ENCODE assay signal across 9 cellular contexts in genomic region chr12:108838194-108839010, GRCh38. TPM values are rescaled to one million over a fixed set of nuclear protein-coding genes. Genes with fewer than 3 reads are reported as not detected.
DNase-seq lines count a peak whose midpoint lies in the region; ATAC-seq, FAIRE-seq and TF ChIP-seq lines count a peak whose summit lies in the region.
"Had no signal": no experiment of that assay in that cellular context is flagged by ENCODE, and none has a peak within 500 bp of the region (broad histone marks: within the 10 kb centered on the region; RNA-seq: fewer than 3 reads in every experiment).

No MANE protein-coding gene starts in this region.

- no peaks in the 10 kb centered on the region for H3K9me3 Mint-ChIP-seq in IgD-negative memory B cell
- H3K9me3 Mint-ChIP-seq in immature natural killer cell = no peaks in the 10 kb centered on the region

- BruUV-seq in K562 (replicated peaks; lab: Mats Ljungman, UMichigan) = no TSS peak

- H3K27ac Mint-ChIP-seq in IgD-negative memory B cell (peak overlapping the region in 2 of 3 donors; percentile 1 to 41), immature natural killer cell (peak overlapping the region; percentile 92 to 98 (median 96))

- H3K36me3 ChIP-seq in DND-41 (ENCODE audit: insufficient read depth, low read length) (peaks cover 34% of the 10 kb centered on the region), K562 (ENCODE audit: control insufficient read depth, insufficient read depth, low read length) (no peaks in the 10 kb centered on the region; the same call in 2 of the 3 replicates)

- H3K4me1 ChIP-seq in DND-41 (ENCODE audit: insufficient read depth, low read length) (0 out of 2 replicates have a peak, but pooled peaks cover 2% of the 10 kb centered on the region), K562 (replicated peaks in 1 of 2; ENCODE audit: control insufficient read depth in 2 of 2, insufficient read depth in 2 of 2, low read length in 2 of 2) (peaks cover 10 to 18% of the 10 kb centered on the region in 2 experiments)

- H3K4me2 ChIP-seq in DND-41 (ENCODE audit: insufficient read depth, low read length) (no peak overlapping the region), K562 (ENCODE audit: insufficient read depth, low read length) (peak overlapping the region; percentile 48)

- no peak for TF ChIP-seq CTCF in DND-41 (IDR thresholded peaks at IDR 0.05; ENCODE audit: borderline replicate concordance, extremely low read depth, low read length, poor library complexity, severe bottlenecking)
- TF ChIP-seq CTCF in K562 (IDR thresholded peaks at IDR 0.05 in 2 of 3, conservative IDR thresholded peaks at IDR 0.05 in 1 of 3; ENCODE audit: insufficient read depth in 2 of 3, low read depth in 1 of 3, low read length in 3 of 3) = no peak

- H3K79me2 ChIP-seq in DND-41 (ENCODE audit: insufficient read depth, low read length) = peaks cover 10% of the 10 kb centered on the region; the same call in 1 of the 2 replicates
- no peaks in the 10 kb centered on the region for H3K79me2 ChIP-seq in K562 (ENCODE audit: control insufficient read depth, insufficient read depth, low read length)

- H3K27me3 ChIP-seq in DND-41 (ENCODE audit: insufficient read depth, low read length, poor library complexity) = no peaks in the 10 kb centered on the region
- H3K27me3 ChIP-seq in K562 (ENCODE audit: control insufficient read depth in 2 of 2, insufficient read depth in 2 of 2, low read length in 2 of 2) = no peaks in the 10 kb centered on the region

- TF ChIP-seq EP300 in K562 (IDR thresholded peaks at IDR 0.05; ENCODE audit: low read length) = peak; percentile 70

- H3K4me1 Mint-ChIP-seq in IgD-negative memory B cell (peaks cover 11 to 14% (median 12%) of the 10 kb centered on the region in 3 donors), immature natural killer cell (peaks cover 69 to 86% of the 10 kb centered on the region in 2 donors)

- peak; percentile 87 for ATAC-seq in DND-41 (ENCODE audit: insufficient read depth, low read depth)
- peak; percentile 97 for ATAC-seq in GM21576 (IDR thresholded peaks at IDR 0.05; ENCODE audit: unreplicated experiment)
- peak; percentile 96 for ATAC-seq in K562

- H3K9me3 ChIP-seq in DND-41 (ENCODE audit: insufficient read depth, low read length, severe bottlenecking) (no peaks in the 10 kb centered on the region), K562 (replicated peaks; ENCODE audit: control insufficient read depth, insufficient read depth, low read depth, low read length) (no peaks in the 10 kb centered on the region)

- H3K36me3 Mint-ChIP-seq in IgD-negative memory B cell (peaks cover 7% of the 10 kb centered on the region), immature natural killer cell (peaks cover 0 to 21% (median 0%) of the 10 kb centered on the region in 3 donors)

- no peak for TF ChIP-seq RAD21 in K562 (CRISPR knock-in tag; conservative IDR thresholded peaks at IDR 0.05 in 1 of 2, IDR thresholded peaks at IDR 0.05 in 1 of 2)

- H3K9ac ChIP-seq in DND-41 (ENCODE audit: low read depth, low read length) (no peak overlapping the region), K562 (ENCODE audit: insufficient read depth in 1 of 2, low read depth in 2 of 2, low read length in 2 of 2) (peak overlapping the region; percentile 30 to 54; a peak in 3 of 4 replicates)

- H3K27ac ChIP-seq in DND-41 (ENCODE audit: low read length) = 0 out of 2 replicates have a peak overlapping the region, but pooled peaks have one; percentile 35
- peak overlapping the region; percentile 79 for H3K27ac ChIP-seq in K562 (ENCODE audit: extremely low read depth, low read depth, low read length)

- H2AFZ ChIP-seq in DND-41 (ENCODE audit: low read depth, low read length) (no peak overlapping the region), K562 (ENCODE audit: low read depth, low read length) (peak overlapping the region; percentile 79)

- peak; percentile 96 for FAIRE-seq in K562 (lab: Jason Lieb, UNC)
- FAIRE-seq: islet of Langerhans had no signal

- intact Hi-C loops in K562 (cut with micrococcal nuclease) = no loop called here

- POLR2A ChIA-PET in K562 (lab: Yijun Ruan, JAX) = interaction anchor here (0.6 to 1.4 kb wide), 6 partner anchors 10 to 308 kb away, joined by 3 to 5 read pairs (median 4); no protein-coding TSS in a partner anchor

- H3K9me1 ChIP-seq in K562 (ENCODE audit: control insufficient read depth, insufficient read depth, low read length) = no peaks in the 10 kb centered on the region

- H3K4me3 ChIP-seq in DND-41 (ENCODE audit: low read depth in 1 of 2, low read length in 2 of 2) (no peak overlapping the region), K562 (no peak overlapping the region)

- H4K20me1 ChIP-seq in DND-41 (ENCODE audit: insufficient read depth, low read length) (peaks cover 5% of the 10 kb centered on the region; the same call in 1 of the 2 replicates), K562 (replicated peaks; ENCODE audit: control insufficient read depth, insufficient read depth, low read length) (no peaks in the 10 kb centered on the region)

- DNase-seq in DND-41 (peak; percentile 52), T-helper 9 cell (peak; percentile 44), K562 (ENCODE audit: extremely low read depth in 1 of 4, low spot score in 3 of 4) (peak; percentile 65 to 89 (median 77)), immature natural killer cell (peak; percentile 86 to 87 (median 87)), superior temporal gyrus (ENCODE audit: extremely low spot score) (no peak)
- peak; percentile 80 for DNase-seq in stimulated activated CD4-positive, alpha-beta T cell treated with anti-CD3 and anti-CD28 coated beads, Interleukin-1b, Interleukin-23, amount 100 ng/mL, for 48 hours

- peak; percentile 27; the same call in 1 of the 2 replicates for TF ChIP-seq POLR2A in K562 (conservative IDR thresholded peaks at IDR 0.05)

- H3K4me3 Mint-ChIP-seq in IgD-negative memory B cell (peak overlapping the region in 1 of 4 donors; percentile 75), immature natural killer cell (peak overlapping the region; percentile 72 to 84 (median 80))

- CTCF ChIA-PET in K562 (lab: Yijun Ruan, JAX; ENCODE audit: low intra/inter-chr PET ratio) = no interaction called here

- in situ Hi-C loops in K562 (cut with MboI) = no loop called here

- WGBS in K562 (ENCODE audit: insufficient coverage, low coverage, missing lambda C conversion rate) = 24% methylated on average over 14 of the region's 14 CpGs

- H3K27me3 Mint-ChIP-seq in IgD-negative memory B cell = no peaks in the 10 kb centered on the region
- peaks cover 3 to 11% (median 11%) of the 10 kb centered on the region in 3 donors for H3K27me3 Mint-ChIP-seq in immature natural killer cell (ENCODE audit: low read depth in 3 of 3)

TF ChIP-seq in K562, 482 proteins besides CTCF, POLR2A, EP300 and RAD21 (continues in another document):
- TF ChIP-seq GTF2E2 (tag; IDR thresholded peaks at IDR 0.05) (no peak), CREM (IDR thresholded peaks at IDR 0.05; ENCODE audit: low read depth) (peak; percentile 80)
- TF ChIP-seq, protein P1, sequence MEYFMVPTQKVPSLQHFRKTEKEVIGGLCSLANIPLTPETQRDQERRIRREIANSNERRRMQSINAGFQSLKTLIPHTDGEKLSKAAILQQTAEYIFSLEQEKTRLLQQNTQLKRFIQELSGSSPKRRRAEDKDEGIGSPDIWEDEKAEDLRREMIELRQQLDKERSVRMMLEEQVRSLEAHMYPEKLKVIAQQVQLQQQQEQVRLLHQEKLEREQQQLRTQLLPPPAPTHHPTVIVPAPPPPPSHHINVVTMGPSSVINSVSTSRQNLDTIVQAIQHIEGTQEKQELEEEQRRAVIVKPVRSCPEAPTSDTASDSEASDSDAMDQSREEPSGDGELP (CRISPR knock-in tag; IDR thresholded peaks at IDR 0.05; ENCODE audit: borderline replicate concordance) = peak; percentile 78

RNA-seq across cellular contexts. Expression of gene SSH1, which starts 19.0 kb away (rescaled TPM):
- 10.3 TPM for polyA plus RNA-seq in IgD-negative memory B cell
- 12.8 and 19.4 TPM in 2 replicates for total RNA-seq in K562 (2011; cell fraction: chromatin; rRNA removed; ENCODE audit: low replicate concordance)
- 8.0 and 10.2 TPM in 2 replicates for total RNA-seq in K562 (2011; cell fraction: nucleolus; rRNA removed)
- 7.7 and 9.5 TPM in 2 replicates for total RNA-seq in K562 (2011; cell fraction: nucleoplasm; rRNA removed)
- total RNA-seq in K562 (2014; rRNA removed) = 2.0 and 2.9 TPM in 2 replicates
- 2.3 and 2.5 TPM in 2 replicates for total RNA-seq in K562 (2014; rRNA removed; fragmentation: Illumina TruSeq; extraction: Trizol)
- 1.7 and 2.2 TPM in 2 replicates for total RNA-seq in K562 (2015; rRNA removed; fragmentation: Illumina TruSeq; extraction: Trizol)
- 5.5 and 6.5 TPM in 2 replicates for total RNA-seq in K562 (2021)
- 3.4 and 4.2 TPM in 2 replicates for polyA plus RNA-seq in K562 (2011; rRNA removed)
- polyA plus RNA-seq in K562 (2011; cell fraction: cytosol; rRNA removed) = 2.8 and 3.3 TPM in 2 replicates
- 4.0 and 4.1 TPM in 2 replicates for polyA plus RNA-seq in K562 (2011; cell fraction: nucleus; rRNA removed)
- 3.3 and 5.5 TPM in 2 replicates for polyA plus RNA-seq in K562 (2012)
- polyA plus RNA-seq in K562 (2014; fragmentation: Illumina TruSeq; extraction: Trizol) = 2.5 and 3.1 TPM in 2 replicates
- polyA plus RNA-seq in K562 (2014; fragmentation: Nextera tagmentation; extraction: Ambion mirVana) = under 1 TPM; 0.41 to 0.45 TPM
- 2.3 and 2.8 TPM in 2 replicates for polyA plus RNA-seq in K562 (2014; rRNA removed)
- 4.5 and 5.0 TPM in 2 replicates for polyA minus RNA-seq in K562 (2011; rRNA and poly(A)+ RNA removed)
- polyA minus RNA-seq in K562 (2011; cell fraction: cytosol; rRNA and poly(A)+ RNA removed) = 2.5 and 4.4 TPM in 2 replicates
- polyA minus RNA-seq in K562 (2011; cell fraction: nucleus; rRNA and poly(A)+ RNA removed) = 4.7 and 5.2 TPM in 2 replicates
- 10 to 100 TPM in 2 of 3 donors, under 1 TPM in 1; 0.66 to 34.9 (median 11.9) TPM for polyA plus RNA-seq in immature natural killer cell

RNA-seq across cellular contexts. Expression of gene DAO, which starts 41.5 kb away (rescaled TPM):
- polyA plus RNA-seq in IgD-negative memory B cell (not detected), K562 (2011; rRNA removed) (not detected in 2 replicates), K562 (2014; fragmentation: Illumina TruSeq; extraction: Trizol) (not detected in 2 replicates), K562 (2014; fragmentation: Nextera tagmentation; extraction: Ambion mirVana) (not detected), K562 (2014; rRNA removed) (not detected in 2 replicates), immature natural killer cell (not detected)
- not detected in 2 replicates for total RNA-seq in K562 (2011; cell fraction: chromatin; rRNA removed; ENCODE audit: low replicate concordance)
- total RNA-seq in K562 (2011; cell fraction: nucleolus; rRNA removed) = not detected in 2 replicates
- total RNA-seq in K562 (2011; cell fraction: nucleoplasm; rRNA removed) = not detected in 2 replicates
- total RNA-seq in K562 (2014; rRNA removed) (not detected in 2 replicates), K562 (2014; rRNA removed; fragmentation: Illumina TruSeq; extraction: Trizol) (not detected in 2 replicates), K562 (2015; rRNA removed; fragmentation: Illumina TruSeq; extraction: Trizol) (not detected in 2 replicates), K562 (2021) (not detected in 2 replicates)
- not detected in 2 replicates for polyA plus RNA-seq in K562 (2011; cell fraction: cytosol; rRNA removed)
- not detected in 2 replicates for polyA plus RNA-seq in K562 (2011; cell fraction: nucleus; rRNA removed)
- polyA plus RNA-seq in K562 (2012) = not detected in 2 replicates
- not detected in 2 replicates for polyA minus RNA-seq in K562 (2011; rRNA and poly(A)+ RNA removed)
- not detected in 2 replicates for polyA minus RNA-seq in K562 (2011; cell fraction: cytosol; rRNA and poly(A)+ RNA removed)
- not detected in 2 replicates for polyA minus RNA-seq in K562 (2011; cell fraction: nucleus; rRNA and poly(A)+ RNA removed)
